Comparison of ENCODE assay signal across 9 cellular contexts in genomic region chr2:200787351-200788128, GRCh38. TPM values are rescaled to one million over a fixed set of nuclear protein-coding genes. Genes with fewer than 3 reads are reported as not detected.
DNase-seq lines count a peak whose midpoint lies in the region; ATAC-seq and TF ChIP-seq lines count a peak whose summit lies in the region.
"Had no signal": no experiment of that assay in that cellular context is flagged by ENCODE, and none has a peak within 500 bp of the region (broad histone marks: within the 10 kb centered on the region; RNA-seq: fewer than 3 reads in every experiment).

No MANE protein-coding gene starts in this region.

- DNase-seq in activated CD4-positive, alpha-beta T cell treated with anti-CD3 and anti-CD28 coated beads, Interleukin-2, amount 10 ng/mL, durations not matched to agents 24 days and 14 days, result no peak
- DNase-seq in activated CD4-positive, alpha-beta T cell treated with anti-CD3 and anti-CD28 coated beads, Interleukin-2, amount 10 ng/mL, durations not matched to agents 7 days and 5 days, result no peak
- DNase-seq in RWPE2 (ENCODE audit: low spot score), result peak; percentile 76
- DNase-seq in fibroblast of peridontal ligament (ENCODE audit: extremely low read depth), result peak; percentile 94
- DNase-seq in stimulated activated CD8-positive, alpha-beta memory T cell treated with anti-CD3 and anti-CD28 coated beads, Interleukin-4, amount 100 ng/mL, for 48 hours, result peak; percentile 38
- no peak for DNase-seq in GM19240 (ENCODE audit: insufficient read length, low spot score)
- no peak for DNase-seq in activated CD4-positive, CD25-positive, alpha-beta regulatory T cell (lab: John Stamatoyannopoulos, UW)

- H3K27ac Mint-ChIP-seq in activated CD4-positive, alpha-beta T cell treated with anti-CD3 and anti-CD28 coated beads, Interleukin-2, amount 10 ng/mL, durations not matched to agents 24 days and 14 days, result peak overlapping the region; percentile 12
- no peak overlapping the region for H3K27ac Mint-ChIP-seq in activated CD4-positive, alpha-beta T cell treated with anti-CD3 and anti-CD28 coated beads, Interleukin-2, amount 10 ng/mL, durations not matched to agents 7 days and 5 days

- peaks cover 4% of the 10 kb centered on the region for H3K27me3 Mint-ChIP-seq in activated CD4-positive, alpha-beta T cell treated with anti-CD3 and anti-CD28 coated beads, Interleukin-2, amount 10 ng/mL, durations not matched to agents 24 days and 14 days
- peaks cover 14% of the 10 kb centered on the region for H3K27me3 Mint-ChIP-seq in activated CD4-positive, alpha-beta T cell treated with anti-CD3 and anti-CD28 coated beads, Interleukin-2, amount 10 ng/mL, durations not matched to agents 7 days and 5 days

- H3K27ac ChIP-seq in RWPE2 (ENCODE audit: poor library complexity, severe bottlenecking), result peak overlapping the region; percentile 99

- CTCF ChIA-PET in activated CD4-positive, alpha-beta T cell treated with anti-CD3 and anti-CD28 coated beads, Interleukin-2, amount 10 ng/mL, durations not matched to agents 7 days and 5 days (lab: Charles Lee), result interaction anchor here (0.6 kb wide), 2 partner anchors 200 to 440 kb away, joined by 3 read pairs; no protein-coding TSS in a partner anchor

- no peaks in the 10 kb centered on the region for H3K9me3 Mint-ChIP-seq in activated CD4-positive, alpha-beta T cell treated with anti-CD3 and anti-CD28 coated beads, Interleukin-2, amount 10 ng/mL, durations not matched to agents 24 days and 14 days
- H3K9me3 Mint-ChIP-seq in activated CD4-positive, alpha-beta T cell treated with anti-CD3 and anti-CD28 coated beads, Interleukin-2, amount 10 ng/mL, durations not matched to agents 7 days and 5 days, result no peaks in the 10 kb centered on the region
- H3K9me3 Mint-ChIP-seq: neural crest cell had no signal

- H3K36me3 Mint-ChIP-seq in activated CD4-positive, alpha-beta T cell treated with anti-CD3 and anti-CD28 coated beads, Interleukin-2, amount 10 ng/mL, durations not matched to agents 24 days and 14 days (ENCODE audit: low read depth), result no peaks in the 10 kb centered on the region
- H3K36me3 Mint-ChIP-seq in activated CD4-positive, alpha-beta T cell treated with anti-CD3 and anti-CD28 coated beads, Interleukin-2, amount 10 ng/mL, durations not matched to agents 7 days and 5 days (ENCODE audit: low read depth), result no peaks in the 10 kb centered on the region

- no peaks in the 10 kb centered on the region for H3K9me3 ChIP-seq in RWPE2 (ENCODE audit: severe bottlenecking)

- no peak overlapping the region for H3K4me3 ChIP-seq in RWPE2 (ENCODE audit: severe bottlenecking)

- ATAC-seq in RWPE2 (ENCODE audit: low read depth) (peak; percentile 86), HG03565 (IDR thresholded peaks at IDR 0.05; ENCODE audit: unreplicated experiment) (no peak)

- TF ChIP-seq CTCF in RWPE2 (IDR thresholded peaks at IDR 0.05; ENCODE audit: poor library complexity, severe bottlenecking), result no peak

- no peak overlapping the region for H3K4me3 Mint-ChIP-seq in activated CD4-positive, alpha-beta T cell treated with anti-CD3 and anti-CD28 coated beads, Interleukin-2, amount 10 ng/mL, durations not matched to agents 24 days and 14 days
- H3K4me3 Mint-ChIP-seq in activated CD4-positive, alpha-beta T cell treated with anti-CD3 and anti-CD28 coated beads, Interleukin-2, amount 10 ng/mL, durations not matched to agents 7 days and 5 days, result no peak overlapping the region
- H3K4me3 Mint-ChIP-seq: neural crest cell had no signal

- peaks cover 8% of the 10 kb centered on the region for H3K4me1 Mint-ChIP-seq in activated CD4-positive, alpha-beta T cell treated with anti-CD3 and anti-CD28 coated beads, Interleukin-2, amount 10 ng/mL, durations not matched to agents 24 days and 14 days
- peaks cover 8% of the 10 kb centered on the region for H3K4me1 Mint-ChIP-seq in activated CD4-positive, alpha-beta T cell treated with anti-CD3 and anti-CD28 coated beads, Interleukin-2, amount 10 ng/mL, durations not matched to agents 7 days and 5 days
- H3K4me1 Mint-ChIP-seq: neural crest cell had no signal

- peaks cover 34% of the 10 kb centered on the region for H3K4me1 ChIP-seq in RWPE2 (ENCODE audit: insufficient read depth, poor library complexity, severe bottlenecking)

- POLR2A ChIA-PET in activated CD4-positive, alpha-beta T cell treated with anti-CD3 and anti-CD28 coated beads, Interleukin-2, amount 10 ng/mL, durations not matched to agents 7 days and 5 days (lab: Charles Lee), result no interaction called here

- intact Hi-C loops in activated CD4-positive, alpha-beta T cell treated with anti-CD3 and anti-CD28 coated beads, Interleukin-2, amount 10 ng/mL, durations not matched to agents 24 days and 14 days (cut with micrococcal nuclease), result no loop called here

- H3K27me3 ChIP-seq in RWPE2 (ENCODE audit: insufficient read depth, poor library complexity, severe bottlenecking), result no peaks in the 10 kb centered on the region

- H3K36me3 ChIP-seq in RWPE2 (ENCODE audit: low read depth), result no peaks in the 10 kb centered on the region

RNA-seq across cellular contexts. Expression of gene BZW1, which starts 24.2 kb away (rescaled TPM):
- total RNA-seq in activated CD4-positive, alpha-beta T cell treated with anti-CD3 and anti-CD28 coated beads, Interleukin-2, amount 10 ng/mL, durations not matched to agents 24 days and 14 days, result 489 and 490 TPM in 2 replicates
- total RNA-seq in activated CD4-positive, alpha-beta T cell treated with anti-CD3 and anti-CD28 coated beads, Interleukin-2, amount 10 ng/mL, durations not matched to agents 7 days and 5 days, result 100 to 1,000 TPM; 201 to 214 TPM

Comparison
In these comparisons a context has a peak if more than half of its experiments do, and no peak if none do; other contexts are left out.
1. DNase-seq: peak in RWPE2 (single experiment), fibroblast of peridontal ligament (single experiment) and stimulated activated CD8-positive, alpha-beta memory T cell treated with anti-CD3 and anti-CD28 coated beads, Interleukin-4, amount 100 ng/mL, for 48 hours (single experiment); none in activated CD4-positive, alpha-beta T cell treated with anti-CD3 and anti-CD28 coated beads, Interleukin-2, amount 10 ng/mL, durations not matched to agents 24 days and 14 days (single experiment), activated CD4-positive, alpha-beta T cell treated with anti-CD3 and anti-CD28 coated beads, Interleukin-2, amount 10 ng/mL, durations not matched to agents 7 days and 5 days (single experiment), GM19240 (single experiment) and activated CD4-positive, CD25-positive, alpha-beta regulatory T cell (0 of 4).